25 cellular contexts compared by ENCODE assay signal in genomic region chr3:141524988-141525387, GRCh38. TPM values are rescaled to one million over a fixed set of nuclear protein-coding genes. Genes with fewer than 3 reads are reported as not detected.
DNase-seq lines count a peak whose midpoint lies in the region; ATAC-seq and TF ChIP-seq lines count a peak whose summit lies in the region.
"Had no signal": no experiment of that assay in that cellular context is flagged by ENCODE, and none has a peak within 500 bp of the region (broad histone marks: within the 10 kb centered on the region; RNA-seq: fewer than 3 reads in every experiment).

No MANE protein-coding gene starts in this region.

- ATAC-seq in CD8-positive, alpha-beta T cell = no peak
- ATAC-seq in T-helper 17 cell (no peak), GM18907 (IDR thresholded peaks at IDR 0.05; ENCODE audit: unreplicated experiment) (no peak), HG02840 (IDR thresholded peaks at IDR 0.05; ENCODE audit: low FRiP score, unreplicated experiment) (no peak)
- ATAC-seq: heart right ventricle had no signal

- H3K36me3 ChIP-seq in BLaER1 = 0 out of 2 replicates have a peak, but pooled peaks cover 8% of the 10 kb centered on the region
- no peaks in the 10 kb centered on the region for H3K36me3 ChIP-seq in CD8-positive, alpha-beta T cell (ENCODE audit: insufficient read depth, low read length)
- H3K36me3 ChIP-seq in Caco-2 (ENCODE audit: control insufficient read depth, insufficient read depth, low read length) = no peaks in the 10 kb centered on the region
- H3K36me3 ChIP-seq: cardiac muscle cell had no signal

- no peak for TF ChIP-seq CTCF in CD8-positive, alpha-beta T cell (IDR thresholded peaks at IDR 0.05)
- no peak for TF ChIP-seq CTCF in Caco-2 (IDR thresholded peaks at IDR 0.05; ENCODE audit: insufficient read depth in 1 of 2, low read depth in 1 of 2, low read length in 1 of 2, severe bottlenecking in 1 of 2, unreplicated experiment in 1 of 2)

- no peaks in the 10 kb centered on the region for H3K9me3 Mint-ChIP-seq in CD8-positive, alpha-beta T cell
- H3K9me3 Mint-ChIP-seq in immature natural killer cell (no peaks in the 10 kb centered on the region), Caco-2 (ENCODE audit: unreplicated experiment) (no peaks in the 10 kb centered on the region)
- H3K9me3 Mint-ChIP-seq: activated CD4-positive, alpha-beta memory T cell treated with anti-CD3 and anti-CD28 coated beads for 36 hours; dendritic cell treated with granulocyte-macrophage colony-stimulating factor and Interleukin-4, amounts not matched to agents 40 ng/mL and 50 ng/mL, for 4 days; neural crest cell had no signal

- H3K27ac Mint-ChIP-seq in CD8-positive, alpha-beta T cell = peak overlapping the region; percentile 86
- H3K27ac Mint-ChIP-seq in T-helper 17 cell = peak overlapping the region; percentile 54
- peak overlapping the region in 5 of 6 donors; percentile 34 to 81 (median 66) for H3K27ac Mint-ChIP-seq in immature natural killer cell
- no peak overlapping the region for H3K27ac Mint-ChIP-seq in Caco-2 (ENCODE audit: unreplicated experiment)
- H3K27ac Mint-ChIP-seq: activated CD4-positive, alpha-beta memory T cell treated with anti-CD3 and anti-CD28 coated beads for 36 hours; dendritic cell treated with granulocyte-macrophage colony-stimulating factor and Interleukin-4, amounts not matched to agents 40 ng/mL and 50 ng/mL, for 4 days had no signal

- H3K27me3 ChIP-seq in BLaER1 (no peaks in the 10 kb centered on the region), Caco-2 (replicated peaks; ENCODE audit: control insufficient read depth, insufficient read depth, low read length) (no peaks in the 10 kb centered on the region)
- H3K27me3 ChIP-seq in CD8-positive, alpha-beta T cell (ENCODE audit: insufficient read depth, low read length) = no peaks in the 10 kb centered on the region
- H3K27me3 ChIP-seq: cardiac muscle cell, heart right ventricle, Peyer's patch, SJSA1 had no signal

- H3K4me1 Mint-ChIP-seq in CD8-positive, alpha-beta T cell (ENCODE audit: low read depth) = peaks cover 82% of the 10 kb centered on the region
- H3K4me1 Mint-ChIP-seq in T-helper 17 cell (peaks cover 44% of the 10 kb centered on the region), immature natural killer cell (peaks cover 54 to 94% of the 10 kb centered on the region in 2 donors), Caco-2 (ENCODE audit: low read depth, unreplicated experiment) (peaks cover 19% of the 10 kb centered on the region)

- H3K4me3 ChIP-seq in BLaER1 (no peak overlapping the region), Caco-2 (ENCODE audit: low read depth, low read length) (no peak overlapping the region)
- no peak overlapping the region for H3K4me3 ChIP-seq in CD8-positive, alpha-beta T cell (ENCODE audit: low read depth, low read length)
- H3K4me3 ChIP-seq: cardiac muscle cell, heart right ventricle, left ventricle myocardium inferior, Peyer's patch, SJSA1 had no signal

- no peak overlapping the region for H3K9ac ChIP-seq in BLaER1

- no peak overlapping the region for H3K4me3 Mint-ChIP-seq in CD8-positive, alpha-beta T cell
- H3K4me3 Mint-ChIP-seq in T-helper 17 cell (no peak overlapping the region), immature natural killer cell (no peak overlapping the region), Caco-2 (ENCODE audit: unreplicated experiment) (no peak overlapping the region)
- H3K4me3 Mint-ChIP-seq: activated CD4-positive, alpha-beta memory T cell treated with anti-CD3 and anti-CD28 coated beads for 36 hours; dendritic cell treated with granulocyte-macrophage colony-stimulating factor and Interleukin-4, amounts not matched to agents 40 ng/mL and 50 ng/mL, for 4 days; neural crest cell had no signal

- H3K9me3 ChIP-seq in BLaER1 (no peaks in the 10 kb centered on the region), T-helper 17 cell (ENCODE audit: control insufficient read depth, low read length, poor library complexity, severe bottlenecking) (no peaks in the 10 kb centered on the region), Caco-2 (no peaks in the 10 kb centered on the region)
- H3K9me3 ChIP-seq in CD8-positive, alpha-beta T cell (ENCODE audit: low read length) = no peaks in the 10 kb centered on the region
- H3K9me3 ChIP-seq: heart right ventricle, left ventricle myocardium inferior, Peyer's patch, SJSA1 had no signal

- H3K27me3 Mint-ChIP-seq in CD8-positive, alpha-beta T cell (ENCODE audit: low read depth) = no peaks in the 10 kb centered on the region
- no peaks in the 10 kb centered on the region for H3K27me3 Mint-ChIP-seq in T-helper 17 cell
- peaks cover 0 to 2% (median 0%) of the 10 kb centered on the region in 3 donors for H3K27me3 Mint-ChIP-seq in immature natural killer cell (ENCODE audit: low read depth in 3 of 3)
- no peaks in the 10 kb centered on the region for H3K27me3 Mint-ChIP-seq in Caco-2 (ENCODE audit: insufficient read depth, unreplicated experiment)
- H3K27me3 Mint-ChIP-seq: activated CD4-positive, alpha-beta memory T cell treated with anti-CD3 and anti-CD28 coated beads for 36 hours; dendritic cell treated with granulocyte-macrophage colony-stimulating factor and Interleukin-4, amounts not matched to agents 40 ng/mL and 50 ng/mL, for 4 days had no signal

- POLR2A ChIA-PET in CD8-positive, alpha-beta T cell (lab: Charles Lee) = interaction anchor here (0.6 to 1.5 kb wide), 4 partner anchors 24 to 122 kb away, joined by 3 to 4 read pairs (median 4); no protein-coding TSS in a partner anchor
- POLR2A ChIA-PET in Caco-2 (lab: Charles Lee) = interaction anchor here (0.7 kb wide), 2 partner anchors 37 to 125 kb away, joined by 3 to 4 read pairs; no protein-coding TSS in a partner anchor

- peaks cover 35% of the 10 kb centered on the region for H3K4me1 ChIP-seq in BLaER1
- H3K4me1 ChIP-seq in CD8-positive, alpha-beta T cell (ENCODE audit: insufficient read depth, low read length) = peaks cover 61% of the 10 kb centered on the region
- peaks cover 37% of the 10 kb centered on the region for H3K4me1 ChIP-seq in Caco-2
- H3K4me1 ChIP-seq: Peyer's patch had no signal

- H3K27ac ChIP-seq in BLaER1 = 0 out of 2 replicates have a peak overlapping the region, but pooled peaks have one; percentile 8
- no peak overlapping the region for H3K27ac ChIP-seq in CD8-positive, alpha-beta T cell (ENCODE audit: low read depth, low read length)
- H3K27ac ChIP-seq: cardiac muscle cell, epithelial cell of prostate, left ventricle myocardium inferior, Peyer's patch, SJSA1 had no signal

- no peaks in the 10 kb centered on the region for H4K20me1 ChIP-seq in BLaER1

- intact Hi-C loops in CD8-positive, alpha-beta T cell (cut with DNase I, micrococcal nuclease) = loop anchor here in 1 of 2 experiments (5.0 kb wide), 1 partner anchor 38 kb away; the partner anchor contains the start of gene RASA2
- intact Hi-C loops in Caco-2 (cut with micrococcal nuclease; ENCODE audit: unreplicated experiment) = loop anchor here (5.0 kb wide), 1 partner anchor 38 kb away; the partner anchor contains the start of gene RASA2

- DNase-seq in CD8-positive, alpha-beta T cell = no peak
- DNase-seq in T-helper 17 cell = no peak
- DNase-seq in immature natural killer cell = no peak
- DNase-seq in activated gamma-delta T cell treated with Interleukin-2 at 50 U/mL for 16 hours = no peak
- DNase-seq in Caco-2 = no peak
- DNase-seq: activated CD4-positive, alpha-beta memory T cell treated with anti-CD3 and anti-CD28 coated beads for 36 hours; activated naive CD4-positive, alpha-beta T cell treated with Interleukin-2 at 50 U/mL for 16 hours; anterior cingulate cortex; COR-L47; DND-41; heart right ventricle; left ventricle myocardium inferior; midbrain; NCI-H1105 treated with DMSO at 0.1 percent for 48 hours; NCI-H2081; NCI-H446; Peyer's patch had no signal

- no TSS peak for BruUV-seq in Caco-2 (replicated peaks; lab: Mats Ljungman, UMichigan)

- H3K4me2 ChIP-seq in BLaER1 = peak overlapping the region; percentile 54

- H3K36me3 Mint-ChIP-seq in CD8-positive, alpha-beta T cell = peaks cover 56% of the 10 kb centered on the region
- H3K36me3 Mint-ChIP-seq in T-helper 17 cell (ENCODE audit: low read depth) (peaks cover 8% of the 10 kb centered on the region), immature natural killer cell (peaks cover 0 to 18% (median 0%) of the 10 kb centered on the region in 3 donors), Caco-2 (ENCODE audit: insufficient read depth, unreplicated experiment) (peaks cover 17% of the 10 kb centered on the region)

- CTCF ChIA-PET in CD8-positive, alpha-beta T cell (lab: Charles Lee) = interaction anchor here (0.6 to 1.7 kb wide), 5 partner anchors 28 to 354 kb away, joined by 3 to 9 read pairs (median 3); no protein-coding TSS in a partner anchor
- CTCF ChIA-PET in Caco-2 (lab: Charles Lee) = no interaction called here

RNA-seq across cellular contexts. Expression of gene RASA2, which starts 38.2 kb away (rescaled TPM):
- total RNA-seq in CD8-positive, alpha-beta T cell = 10 to 100 TPM; 96.3 to 97.4 TPM
- total RNA-seq in T-helper 17 cell (10 to 100 TPM; 56.7 to 57.9 TPM), Caco-2 (2022) (17.2 and 26.7 TPM in 2 replicates)
- 10 to 100 TPM; 32.6 to 48.7 (median 45.9) TPM for polyA plus RNA-seq in immature natural killer cell
